Comparison of ENCODE assay signal across 22 cellular contexts in genomic region chr17:22305356-22306071, GRCh38.
"Had no signal": no experiment of that assay in that cellular context is flagged by ENCODE, and none has a peak within 500 bp of the region (broad histone marks: within the 10 kb centered on the region; RNA-seq: fewer than 3 reads in every experiment).

No MANE protein-coding gene starts in this region.

- H3K27ac Mint-ChIP-seq: dendritic cell treated with granulocyte-macrophage colony-stimulating factor and Interleukin-4, amounts not matched to agents 40 ng/mL and 50 ng/mL, for 4 days; effector memory CD8-positive, alpha-beta T cell; endodermal cell; mesothelial cell of epicardium; naive B cell had no signal

- H3K27me3 Mint-ChIP-seq: dendritic cell treated with granulocyte-macrophage colony-stimulating factor and Interleukin-4, amounts not matched to agents 40 ng/mL and 50 ng/mL, for 4 days; effector memory CD8-positive, alpha-beta T cell; naive B cell had no signal

- H3K4me3 Mint-ChIP-seq: dendritic cell treated with granulocyte-macrophage colony-stimulating factor and Interleukin-4, amounts not matched to agents 40 ng/mL and 50 ng/mL, for 4 days; effector memory CD8-positive, alpha-beta T cell; endodermal cell; mesothelial cell of epicardium had no signal

- H3K4me1 Mint-ChIP-seq: endodermal cell, mesothelial cell of epicardium had no signal

- DNase-seq: colonic mucosa; cortex of kidney; effector CD8-positive, alpha-beta T cell; effector memory CD8-positive, alpha-beta T cell; endodermal cell; esophagus squamous epithelium; foreskin fibroblast; foreskin melanocyte; gastrocnemius medialis; glutamatergic neuron; head of caudate nucleus; heart right ventricle; hippocampal formation; left cardiac atrium; left lung; left ventricle myocardium superior; lower lobe of right lung; mesenchymal stem cell; mucosa of descending colon; naive B cell had no signal
